In the genomic region with DNA sequence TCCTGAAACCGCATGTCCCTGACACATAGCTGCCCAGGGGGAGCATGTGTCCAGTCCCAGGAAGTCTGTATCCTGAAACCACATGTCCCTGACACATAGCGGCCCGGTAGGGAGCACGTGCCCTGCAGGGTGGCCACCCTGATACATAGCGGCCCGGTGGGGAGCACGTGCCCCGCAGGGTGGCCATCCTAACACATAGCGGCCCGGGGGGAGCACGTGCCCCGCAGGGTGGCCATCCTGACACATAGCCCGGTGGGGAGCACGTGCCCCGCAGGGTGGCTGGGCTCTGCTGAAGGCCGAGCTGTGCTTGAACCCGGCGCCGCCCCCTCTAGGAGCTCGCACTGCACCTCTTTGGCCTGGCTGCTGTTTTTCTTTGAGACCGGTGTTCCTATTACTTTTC, we compare ENCODE assay signal across 25 cellular contexts. TPM values are rescaled to one million over a fixed set of nuclear protein-coding genes. Genes with fewer than 3 reads are reported as not detected.
"Had no signal": no experiment of that assay in that cellular context is flagged by ENCODE, and none has a peak within 500 bp of the region (broad histone marks: within the 10 kb centered on the region; RNA-seq: fewer than 3 reads in every experiment).

No MANE protein-coding gene starts in this region.

- H3K27ac Mint-ChIP-seq: activated naive CD8-positive, alpha-beta T cell treated with anti-CD3 and anti-CD28 coated beads for 36 hours; memory B cell; natural killer cell treated with Interleukin-12 subunit alpha and Interleukin-12 subunit beta and Interleukin-15 and Interleukin-18, amount 100 ng/mL, for 72 hours had no signal

- ATAC-seq: activated T-cell treated with anti-CD3 and anti-CD28 coated beads, Interleukin-2, amount 50 U/mL, for 4 hours; effector memory CD8-positive, alpha-beta T cell; WTC11 had no signal

- H3K36me3 ChIP-seq: colonic mucosa, ovary had no signal

- DNase-seq: activated CD8-positive, alpha-beta memory T cell treated with anti-CD3 and anti-CD28 coated beads, Interleukin-2, amount 50 U/mL, for 48 hours; activated naive CD4-positive, alpha-beta T cell treated with Interleukin-2 at 50 U/mL for 16 hours; activated naive CD8-positive, alpha-beta T cell treated with anti-CD3 and anti-CD28 coated beads for 36 hours; activated T-cell treated with anti-CD3 and anti-CD28 coated beads, Interleukin-2, amount 50 U/mL, for 4 hours; colonic mucosa; dorsolateral prefrontal cortex; effector memory CD8-positive, alpha-beta T cell; foreskin melanocyte; hypothalamus; ovary; stimulated activated CD4-positive, alpha-beta T cell treated with anti-CD3 and anti-CD28 coated beads, Interleukin-12 subunit alpha, Interleukin-12 subunit beta, amount 100 ng/mL, for 4 hours; stimulated activated CD4-positive, alpha-beta T cell treated with anti-CD3 and anti-CD28 coated beads, Interleukin-4, amount 100 ng/mL, for 4 hours; stomach; T1000 had no signal

- H3K4me3 ChIP-seq: colonic mucosa, dorsolateral prefrontal cortex, ovary, prostate gland, stomach, suprapubic skin, tibial nerve had no signal

- H3K27me3 Mint-ChIP-seq: activated naive CD8-positive, alpha-beta T cell treated with anti-CD3 and anti-CD28 coated beads for 36 hours; effector memory CD8-positive, alpha-beta T cell; memory B cell; natural killer cell treated with Interleukin-12 subunit alpha and Interleukin-12 subunit beta and Interleukin-15 and Interleukin-18, amount 100 ng/mL, for 72 hours had no signal

- H3K9me3 Mint-ChIP-seq: activated naive CD8-positive, alpha-beta T cell treated with anti-CD3 and anti-CD28 coated beads for 36 hours; activated T-cell treated with anti-CD3 and anti-CD28 coated beads, Interleukin-2, amount 50 U/mL, for 4 hours; effector memory CD8-positive, alpha-beta T cell; memory B cell; natural killer cell treated with Interleukin-12 subunit alpha and Interleukin-12 subunit beta and Interleukin-15 and Interleukin-18, amount 100 ng/mL, for 72 hours; T-helper 1 cell treated with Interleukin-12 subunit alpha and Interleukin-12 subunit beta and Interleukin-4 antibody, amounts not matched to agents 30 μg/mL and 1 μg/mL, for 36 hours; WTC11 had no signal

- H3K4me3 Mint-ChIP-seq: activated naive CD8-positive, alpha-beta T cell treated with anti-CD3 and anti-CD28 coated beads for 36 hours; activated T-cell treated with anti-CD3 and anti-CD28 coated beads, Interleukin-2, amount 50 U/mL, for 4 hours; effector memory CD8-positive, alpha-beta T cell; memory B cell; natural killer cell treated with Interleukin-12 subunit alpha and Interleukin-12 subunit beta and Interleukin-15 and Interleukin-18, amount 100 ng/mL, for 72 hours; T-helper 1 cell treated with Interleukin-12 subunit alpha and Interleukin-12 subunit beta and Interleukin-4 antibody, amounts not matched to agents 30 μg/mL and 1 μg/mL, for 36 hours; WTC11 had no signal

- H3K27me3 ChIP-seq: colonic mucosa, dorsolateral prefrontal cortex, ovary, stomach, suprapubic skin, tibial nerve had no signal

- H3K9me3 ChIP-seq: colonic mucosa, ovary, prostate gland, stomach, suprapubic skin, tibial nerve had no signal

- H3K4me1 Mint-ChIP-seq: activated naive CD8-positive, alpha-beta T cell treated with anti-CD3 and anti-CD28 coated beads for 36 hours; memory B cell; WTC11 had no signal

- H3K4me1 ChIP-seq: colonic mucosa, prostate gland, suprapubic skin had no signal

- FAIRE-seq: astrocyte, endothelial cell of umbilical vein, urothelium cell line had no signal

- H3K27ac ChIP-seq: colonic mucosa, ovary, prostate gland, stomach, suprapubic skin, tibial nerve had no signal

RNA-seq across cellular contexts. Expression of gene CPNE7, which starts 33.8 kb away (rescaled TPM):
- total RNA-seq: skeletal muscle tissue had no signal
